13 cellular contexts compared by ENCODE assay signal in genomic region chr16:11025120-11025531, GRCh38.
DNase-seq lines count a peak whose midpoint lies in the region; ATAC-seq lines count a peak whose summit lies in the region.
"Had no signal": no experiment of that assay in that cellular context is flagged by ENCODE, and none has a peak within 500 bp of the region (broad histone marks: within the 10 kb centered on the region; RNA-seq: fewer than 3 reads in every experiment).

No MANE protein-coding gene starts in this region.

- H3K36me3 Mint-ChIP-seq in activated T-cell treated with anti-CD3 and anti-CD28 coated beads, Interleukin-2, amount 50 U/mL, for 4 hours (ENCODE audit: insufficient read depth) = peaks cover 81% of the 10 kb centered on the region
- H3K36me3 Mint-ChIP-seq in stimulated activated memory B cell treated with anti-CD40 and anti-IgM and Interleukin-4, amounts not matched to agents 10 μg/mL and 1 μg/mL and 100 μg/mL, for 72 hours = peaks cover 98% of the 10 kb centered on the region
- peaks cover 61 to 94% (median 83%) of the 10 kb centered on the region in 3 donors for H3K36me3 Mint-ChIP-seq in naive thymus-derived CD8-positive, alpha-beta T cell

- H3K27me3 Mint-ChIP-seq in activated T-cell treated with anti-CD3 and anti-CD28 coated beads, Interleukin-2, amount 50 U/mL, for 4 hours (ENCODE audit: low read depth) = no peaks in the 10 kb centered on the region
- H3K27me3 Mint-ChIP-seq in stimulated activated memory B cell treated with anti-CD40 and anti-IgM and Interleukin-4, amounts not matched to agents 10 μg/mL and 1 μg/mL and 100 μg/mL, for 72 hours = no peaks in the 10 kb centered on the region
- no peaks in the 10 kb centered on the region for H3K27me3 Mint-ChIP-seq in naive thymus-derived CD8-positive, alpha-beta T cell

- no peaks in the 10 kb centered on the region for H3K4me1 ChIP-seq in HAP-1
- H3K4me1 ChIP-seq: gastroesophageal sphincter, stomach had no signal

- H3K9me3 ChIP-seq in HAP-1 = 0 out of 2 replicates have a peak, but pooled peaks cover 4% of the 10 kb centered on the region

- H3K36me3 ChIP-seq in HAP-1 (replicated peaks) = peaks cover 6% of the 10 kb centered on the region

- peaks cover 2% of the 10 kb centered on the region for H3K4me1 Mint-ChIP-seq in activated T-cell treated with anti-CD3 and anti-CD28 coated beads, Interleukin-2, amount 50 U/mL, for 4 hours (ENCODE audit: low read depth)
- H3K4me1 Mint-ChIP-seq in stimulated activated memory B cell treated with anti-CD40 and anti-IgM and Interleukin-4, amounts not matched to agents 10 μg/mL and 1 μg/mL and 100 μg/mL, for 72 hours = peaks cover 12% of the 10 kb centered on the region
- H3K4me1 Mint-ChIP-seq in naive thymus-derived CD8-positive, alpha-beta T cell = peaks cover 0 to 7% (median 0%) of the 10 kb centered on the region in 4 donors

- ATAC-seq in activated T-cell treated with anti-CD3 and anti-CD28 coated beads, Interleukin-2, amount 50 U/mL, for 4 hours = peak; percentile 37 to 38
- ATAC-seq in HG02610 (IDR thresholded peaks at IDR 0.05; ENCODE audit: unreplicated experiment) (peak; percentile 88), Right ventricle myocardium superior (ENCODE audit: poor library complexity) (no peak)
- ATAC-seq in stimulated activated memory B cell treated with anti-CD40 and anti-IgM and Interleukin-4, amounts not matched to agents 10 μg/mL and 1 μg/mL and 100 μg/mL, for 72 hours = peak; percentile 73
- ATAC-seq in naive thymus-derived CD8-positive, alpha-beta T cell = no peak
- ATAC-seq: gastroesophageal sphincter had no signal

- H3K27me3 ChIP-seq in HAP-1 (ENCODE audit: low read depth) = no peaks in the 10 kb centered on the region
- H3K27me3 ChIP-seq: dorsolateral prefrontal cortex, gastroesophageal sphincter, stomach had no signal

- no peak overlapping the region for H3K4me3 ChIP-seq in HAP-1
- H3K4me3 ChIP-seq: dorsolateral prefrontal cortex, gastroesophageal sphincter, stomach had no signal

- in situ Hi-C loops in HAP-1 (cut with MboI; ENCODE audit: low sequenced_read_pairs) = no loop called here

- peaks cover 31% of the 10 kb centered on the region for H3K9me3 Mint-ChIP-seq in activated T-cell treated with anti-CD3 and anti-CD28 coated beads, Interleukin-2, amount 50 U/mL, for 4 hours
- peaks cover 17% of the 10 kb centered on the region for H3K9me3 Mint-ChIP-seq in stimulated activated memory B cell treated with anti-CD40 and anti-IgM and Interleukin-4, amounts not matched to agents 10 μg/mL and 1 μg/mL and 100 μg/mL, for 72 hours
- H3K9me3 Mint-ChIP-seq in naive thymus-derived CD8-positive, alpha-beta T cell = peaks cover 8 to 54% (median 33%) of the 10 kb centered on the region in 9 donors

- H3K4me3 Mint-ChIP-seq in activated T-cell treated with anti-CD3 and anti-CD28 coated beads, Interleukin-2, amount 50 U/mL, for 4 hours = no peak overlapping the region
- H3K4me3 Mint-ChIP-seq in stimulated activated memory B cell treated with anti-CD40 and anti-IgM and Interleukin-4, amounts not matched to agents 10 μg/mL and 1 μg/mL and 100 μg/mL, for 72 hours = no peak overlapping the region
- no peak overlapping the region for H3K4me3 Mint-ChIP-seq in naive thymus-derived CD8-positive, alpha-beta T cell

- POLR2A ChIA-PET in naive thymus-derived CD8-positive, alpha-beta T cell (lab: Charles Lee) = no interaction called here

- peak overlapping the region; percentile 64 for H3K27ac Mint-ChIP-seq in stimulated activated memory B cell treated with anti-CD40 and anti-IgM and Interleukin-4, amounts not matched to agents 10 μg/mL and 1 μg/mL and 100 μg/mL, for 72 hours
- no peak overlapping the region for H3K27ac Mint-ChIP-seq in naive thymus-derived CD8-positive, alpha-beta T cell

- intact Hi-C loops in Right ventricle myocardium superior (cut with DNase I) = no loop called here

- DNase-seq in activated T-cell treated with anti-CD3 and anti-CD28 coated beads, Interleukin-2, amount 50 U/mL, for 4 hours = no peak
- DNase-seq in activated T-cell treated with anti-CD3 and anti-CD28 coated beads for 4 hours (no peak), NCI-H2171 treated with DMSO at 0.1 percent for 48 hours (lab: John Stamatoyannopoulos, UW) (peak; percentile 62), HAP-1 (ENCODE audit: low spot score in 2 of 2) (no peak), Right ventricle myocardium superior (no peak)
- DNase-seq in naive thymus-derived CD8-positive, alpha-beta T cell = no peak
- DNase-seq: dorsolateral prefrontal cortex, EL, left colon, stomach had no signal

Comparison
In these comparisons a context has a peak if more than half of its experiments do, and no peak if none do; other contexts are left out.
1. ATAC-seq: peak in activated T-cell treated with anti-CD3 and anti-CD28 coated beads, Interleukin-2, amount 50 U/mL, for 4 hours (2 of 2), HG02610 (single experiment) and stimulated activated memory B cell treated with anti-CD40 and anti-IgM and Interleukin-4, amounts not matched to agents 10 μg/mL and 1 μg/mL and 100 μg/mL, for 72 hours (single experiment); none in naive thymus-derived CD8-positive, alpha-beta T cell (0 of 2) and Right ventricle myocardium superior (single experiment).